Comparison of ENCODE assay signal across 1 cellular context in the genomic region with DNA sequence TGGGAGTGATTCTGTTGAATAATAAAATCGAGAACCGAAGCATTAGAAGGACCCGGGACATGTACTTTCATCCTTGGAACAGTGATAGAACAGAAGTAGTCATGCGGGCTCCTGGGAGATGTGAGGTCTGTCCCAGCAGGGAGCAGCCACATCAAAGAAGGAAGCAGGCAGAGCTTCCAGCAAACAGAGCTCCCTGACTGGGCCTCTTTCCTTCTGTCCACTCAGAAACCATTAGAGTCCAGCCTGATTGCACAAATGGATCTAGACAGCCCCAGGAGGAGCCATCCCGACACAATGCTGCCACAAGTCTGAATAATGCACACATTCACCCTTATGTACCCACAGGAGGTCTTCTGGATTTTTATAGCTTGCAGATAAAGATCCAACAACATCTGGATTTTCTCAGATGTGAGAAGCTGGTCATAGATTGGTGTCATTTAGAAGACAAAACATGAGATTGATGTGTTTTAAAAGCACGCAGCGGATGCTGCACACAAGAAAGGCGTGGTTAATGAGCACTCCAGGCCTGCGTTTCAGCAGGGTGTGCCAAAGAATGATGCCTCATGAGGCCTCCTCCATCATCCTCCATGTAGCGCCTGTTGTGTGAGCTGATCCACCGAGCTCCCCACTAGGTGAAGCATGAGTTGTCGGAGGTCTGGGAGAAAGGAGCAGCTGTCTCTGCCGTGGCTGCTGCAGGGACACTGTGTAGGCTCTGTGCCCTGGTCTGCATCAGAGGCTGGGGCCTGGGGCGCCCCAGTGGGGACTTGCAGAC.
TF ChIP-seq lines count a peak whose summit lies in the region.

No MANE protein-coding gene starts in this region.

TF ChIP-seq in neural cell, 6 proteins besides CTCF, POLR2A, EP300 and RAD21 (continued from another document):
- TF ChIP-seq, protein P1, sequence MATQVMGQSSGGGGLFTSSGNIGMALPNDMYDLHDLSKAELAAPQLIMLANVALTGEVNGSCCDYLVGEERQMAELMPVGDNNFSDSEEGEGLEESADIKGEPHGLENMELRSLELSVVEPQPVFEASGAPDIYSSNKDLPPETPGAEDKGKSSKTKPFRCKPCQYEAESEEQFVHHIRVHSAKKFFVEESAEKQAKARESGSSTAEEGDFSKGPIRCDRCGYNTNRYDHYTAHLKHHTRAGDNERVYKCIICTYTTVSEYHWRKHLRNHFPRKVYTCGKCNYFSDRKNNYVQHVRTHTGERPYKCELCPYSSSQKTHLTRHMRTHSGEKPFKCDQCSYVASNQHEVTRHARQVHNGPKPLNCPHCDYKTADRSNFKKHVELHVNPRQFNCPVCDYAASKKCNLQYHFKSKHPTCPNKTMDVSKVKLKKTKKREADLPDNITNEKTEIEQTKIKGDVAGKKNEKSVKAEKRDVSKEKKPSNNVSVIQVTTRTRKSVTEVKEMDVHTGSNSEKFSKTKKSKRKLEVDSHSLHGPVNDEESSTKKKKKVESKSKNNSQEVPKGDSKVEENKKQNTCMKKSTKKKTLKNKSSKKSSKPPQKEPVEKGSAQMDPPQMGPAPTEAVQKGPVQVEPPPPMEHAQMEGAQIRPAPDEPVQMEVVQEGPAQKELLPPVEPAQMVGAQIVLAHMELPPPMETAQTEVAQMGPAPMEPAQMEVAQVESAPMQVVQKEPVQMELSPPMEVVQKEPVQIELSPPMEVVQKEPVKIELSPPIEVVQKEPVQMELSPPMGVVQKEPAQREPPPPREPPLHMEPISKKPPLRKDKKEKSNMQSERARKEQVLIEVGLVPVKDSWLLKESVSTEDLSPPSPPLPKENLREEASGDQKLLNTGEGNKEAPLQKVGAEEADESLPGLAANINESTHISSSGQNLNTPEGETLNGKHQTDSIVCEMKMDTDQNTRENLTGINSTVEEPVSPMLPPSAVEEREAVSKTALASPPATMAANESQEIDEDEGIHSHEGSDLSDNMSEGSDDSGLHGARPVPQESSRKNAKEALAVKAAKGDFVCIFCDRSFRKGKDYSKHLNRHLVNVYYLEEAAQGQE (IDR thresholded peaks at IDR 0.05; ENCODE audit: borderline replicate concordance), result no peak
- TF ChIP-seq POLR2AphosphoS5 (IDR thresholded peaks at IDR 0.05) (no peak), TAF1 (IDR thresholded peaks at IDR 0.05; ENCODE audit: low read depth) (no peak)
TF ChIP-seq in neural cell: peak in this region for 0.
